In genomic region chr13:106484084-106484754, GRCh38 we compare ENCODE assay signal across 1 cellular context.
TF ChIP-seq lines count a peak whose summit lies in the region.

No MANE protein-coding gene starts in this region.

TF ChIP-seq in GM23338, 12 proteins besides CTCF, POLR2A, EP300 and RAD21 (continued from another document):
- TF ChIP-seq ZNF462 (CRISPR knock-in tag; IDR thresholded peaks at IDR 0.05) (no peak), REST (IDR thresholded peaks at IDR 0.05; ENCODE audit: unreplicated experiment) (no peak), ETS1 (IDR thresholded peaks at IDR 0.05) (no peak)
